32 cellular contexts compared by ENCODE assay signal in the genomic region with DNA sequence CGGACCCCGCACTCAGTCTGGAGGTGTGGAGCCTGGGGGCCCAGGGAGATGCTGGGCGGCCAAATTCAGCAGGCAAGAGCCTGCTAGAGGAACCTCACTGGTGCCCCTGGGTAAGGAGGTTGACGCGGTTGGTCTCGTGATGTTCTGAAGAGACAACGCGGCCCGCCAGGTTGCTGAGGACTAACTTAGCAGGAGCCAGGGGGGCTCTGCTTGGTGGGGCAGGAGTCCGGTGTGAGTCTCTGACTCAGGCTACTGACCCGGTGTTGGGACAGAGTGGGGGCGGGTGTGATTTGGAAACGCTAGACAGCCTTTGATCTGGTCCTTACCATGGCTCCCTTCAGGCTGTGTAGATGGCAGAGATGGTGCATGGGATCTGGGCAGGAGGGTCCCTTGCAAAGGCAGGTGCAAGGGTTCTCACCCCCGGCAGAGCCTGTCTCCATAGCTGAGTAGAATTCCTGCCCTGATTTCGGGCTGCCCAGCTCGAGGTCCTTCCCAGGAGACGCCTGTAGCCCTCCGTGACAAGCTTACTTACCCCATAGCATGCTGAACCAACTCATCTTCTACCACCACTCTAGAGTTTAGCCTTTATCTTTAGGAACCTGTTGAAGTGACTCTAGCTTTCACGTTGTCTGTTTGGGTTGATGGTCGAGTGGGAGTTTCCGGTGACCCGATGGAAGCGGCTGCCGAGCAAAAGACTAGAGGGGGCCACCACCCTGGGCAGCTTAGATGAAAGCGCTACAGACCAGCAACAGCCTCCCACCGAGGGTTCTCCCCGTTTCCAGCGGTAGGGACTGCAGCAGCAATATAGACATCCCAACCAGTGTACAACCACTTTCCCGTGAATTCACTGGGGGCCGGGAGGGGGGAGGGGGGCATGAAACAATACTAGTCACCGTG. TPM values are rescaled to one million over a fixed set of nuclear protein-coding genes. Genes with fewer than 3 reads are reported as not detected.
"Had no signal": no experiment of that assay in that cellular context is flagged by ENCODE, and none has a peak within 500 bp of the region (broad histone marks: within the 10 kb centered on the region; RNA-seq: fewer than 3 reads in every experiment).

No MANE protein-coding gene starts in this region.

- H3K36me3 ChIP-seq: heart right ventricle, left ventricle myocardium inferior, neutrophil, ovary, prostate gland, stomach, thyroid gland, transverse colon, upper lobe of left lung had no signal

- H3K79me2 ChIP-seq: hepatocyte had no signal

- ATAC-seq: heart right ventricle; naive thymus-derived CD4-positive, alpha-beta T cell; natural killer cell treated with Interleukin-12 subunit alpha and Interleukin-12 subunit beta and Interleukin-15 and Interleukin-18, amount 100 ng/mL, for 72 hours; right cardiac atrium; sciatic nerve; stimulated activated naive B cell treated with anti-CD40 and anti-IgM and Interleukin-4, amounts not matched to agents 10 μg/mL and 1 μg/mL and 100 μg/mL, for 72 hours; stimulated activated naive CD8-positive, alpha-beta T cell treated with anti-CD3 and anti-CD28 coated beads, Interleukin-15, Interleukin-2, amounts not matched to agents 100 U/mL and 50 U/mL, for 24 hours had no signal

- H3K27me3 ChIP-seq: heart right ventricle, hepatocyte, neutrophil, ovary, stomach, testis, thyroid gland, transverse colon, upper lobe of left lung had no signal

- H3K9me3 ChIP-seq: heart right ventricle, left ventricle myocardium inferior, neutrophil, ovary, prostate gland, stomach, testis, thyroid gland, transverse colon, upper lobe of left lung had no signal

- H3K4me1 ChIP-seq: heart right ventricle, left ventricle myocardium inferior, prostate gland, testis, thyroid gland, upper lobe of left lung had no signal

- DNase-seq: heart right ventricle; islet precursor cell; left ventricle myocardium inferior; mesendoderm; naive thymus-derived CD4-positive, alpha-beta T cell; occipital lobe; retina; right cardiac atrium; small intestine; stimulated activated CD4-positive, alpha-beta T cell treated with anti-CD3 and anti-CD28 coated beads, Interleukin-12 subunit alpha, Interleukin-12 subunit beta, amount 100 ng/mL, for 4 hours; stimulated activated CD4-positive, alpha-beta T cell treated with anti-CD3 and anti-CD28 coated beads, Interleukin-15, amount 100 ng/mL, for 24 hours; stimulated activated CD4-positive, alpha-beta T cell treated with anti-CD3 and anti-CD28 coated beads, Interleukin-2, amount 100 ng/mL, for 24 hours; stimulated activated CD4-positive, alpha-beta T cell treated with anti-CD3 and anti-CD28 coated beads, Interleukin-4, amount 100 ng/mL, for 1 hour; stimulated activated naive B cell treated with anti-CD40 and anti-IgM and Interleukin-4, amounts not matched to agents 10 μg/mL and 1 μg/mL and 100 μg/mL, for 72 hours; stimulated activated naive CD8-positive, alpha-beta T cell treated with anti-CD3 and anti-CD28 coated beads, Interleukin-15, Interleukin-2, amounts not matched to agents 100 U/mL and 50 U/mL, for 24 hours; stomach; testis; thyroid gland; transverse colon had no signal

- H3K27ac ChIP-seq: heart right ventricle, hepatocyte, left ventricle myocardium inferior, neutrophil, ovary, prostate gland, stomach, testis, thyroid gland, transverse colon, upper lobe of left lung had no signal

- H3K4me2 ChIP-seq: hepatocyte had no signal

- H2AFZ ChIP-seq: hepatocyte had no signal

- H3K4me3 ChIP-seq: heart right ventricle, hepatocyte, left ventricle myocardium inferior, lung, ovary, prostate gland, stomach, testis, thyroid gland, transverse colon, upper lobe of left lung had no signal

RNA-seq across cellular contexts. Expression of gene KCNC1, which starts 38.4 kb away (rescaled TPM):
- total RNA-seq: kidney epithelial cell; left ventricle myocardium inferior; lung; naive thymus-derived CD4-positive, alpha-beta T cell; natural killer cell treated with Interleukin-12 subunit alpha and Interleukin-12 subunit beta and Interleukin-15 and Interleukin-18, amount 100 ng/mL, for 72 hours; sciatic nerve; upper lobe of left lung had no signal
- polyA plus RNA-seq: heart right ventricle; naive thymus-derived CD4-positive, alpha-beta T cell had no signal

RNA-seq across cellular contexts. Expression of gene MYOD1, which starts 53.6 kb away (rescaled TPM):
- total RNA-seq: hepatocyte; kidney epithelial cell; left ventricle myocardium inferior; lower leg skin; lung; mesothelial cell of epicardium; mononuclear cell; naive thymus-derived CD4-positive, alpha-beta T cell; natural killer cell treated with Interleukin-12 subunit alpha and Interleukin-12 subunit beta and Interleukin-15 and Interleukin-18, amount 100 ng/mL, for 72 hours; neural crest cell; occipital lobe; ovary; right cardiac atrium; sciatic nerve; stomach; thyroid gland; transverse colon; upper lobe of left lung had no signal
- polyA plus RNA-seq: heart right ventricle; hepatocyte; lung; naive thymus-derived CD4-positive, alpha-beta T cell; ovary; right cardiac atrium; small intestine; stomach had no signal
